Comparison of ENCODE assay signal across 9 cellular contexts in genomic region chr7:89857767-89858166, GRCh38.
"Had no signal": no experiment of that assay in that cellular context is flagged by ENCODE, and none has a peak within 500 bp of the region (broad histone marks: within the 10 kb centered on the region; RNA-seq: fewer than 3 reads in every experiment).

No MANE protein-coding gene starts in this region.

- H3K4me3 Mint-ChIP-seq: HFFc6 had no signal

- H3K9ac ChIP-seq: GM23248, KMS-11 had no signal

- H3K36me3 ChIP-seq: HAP-1 had no signal

- H2AFZ ChIP-seq: GM23248 had no signal

- H3K4me3 ChIP-seq: GM23248, HAP-1 had no signal

- H3K27ac Mint-ChIP-seq: HFFc6 had no signal

- H3K27ac ChIP-seq: GM23248, HL-60, KMS-11 had no signal

- H3K4me2 ChIP-seq: KMS-11 had no signal

- H3K4me1 ChIP-seq: HAP-1 had no signal

- DNase-seq: GM23248, GOT3, H7, HFFc6, IMR-90, KBM-7 had no signal
